18 cellular contexts compared by ENCODE assay signal in genomic region chr14:99203080-99203479, GRCh38.
DNase-seq lines count a peak whose midpoint lies in the region; ATAC-seq and TF ChIP-seq lines count a peak whose summit lies in the region.
"Had no signal": no experiment of that assay in that cellular context is flagged by ENCODE, and none has a peak within 500 bp of the region (broad histone marks: within the 10 kb centered on the region; RNA-seq: fewer than 3 reads in every experiment).

No MANE protein-coding gene starts in this region.

- no peak overlapping the region for H3K4me2 ChIP-seq in H9 (ENCODE audit: insufficient read depth, insufficient read length, low read length)
- H3K4me2 ChIP-seq in neural progenitor cell: no peak overlapping the region
- H3K4me2 ChIP-seq: hepatocyte, KMS-11 had no signal

- H3K4me3 ChIP-seq in neural progenitor cell: no peak overlapping the region
- no peak overlapping the region for H3K4me3 ChIP-seq in esophagus muscularis mucosa
- H3K4me3 ChIP-seq: hepatocyte, upper lobe of left lung had no signal

- H3F3A ChIP-seq in neural progenitor cell (ENCODE audit: low read depth): no peaks in the 10 kb centered on the region

- no peak overlapping the region for H3K14ac ChIP-seq in H9 (ENCODE audit: insufficient read depth, low read length)

- H3K79me1 ChIP-seq in H9 (ENCODE audit: insufficient read depth, low read depth, low read length, poor library complexity, severe bottlenecking): no peaks in the 10 kb centered on the region

- no CpG with 5 or more reads among the region's 6 CpGs for WGBS in H9 (ENCODE audit: extremely low coverage, insufficient read length, low lambda C conversion rate)
- WGBS in esophagus muscularis mucosa: 88% methylated on average over 4 of the region's 6 CpGs

- no peak overlapping the region for H2BK15ac ChIP-seq in H9 (ENCODE audit: low read depth, low read length)

- H3K27me3 Mint-ChIP-seq in activated CD8-positive, alpha-beta memory T cell treated with anti-CD3 and anti-CD28 coated beads, Interleukin-2, amount 10 ng/mL, durations not matched to agents 7 days and 5 days: no peaks in the 10 kb centered on the region
- H3K27me3 Mint-ChIP-seq in H9 (ENCODE audit: low read depth): no peaks in the 10 kb centered on the region
- H3K27me3 Mint-ChIP-seq in brain: peaks cover 16% of the 10 kb centered on the region
- H3K27me3 Mint-ChIP-seq in neural progenitor cell (ENCODE audit: insufficient read depth, low read depth): peaks cover 9% of the 10 kb centered on the region
- H3K27me3 Mint-ChIP-seq: memory B cell had no signal

- H3T11ph ChIP-seq in H9 (ENCODE audit: low read length): no peak overlapping the region

- no peak overlapping the region for H2BK20ac ChIP-seq in H9 (ENCODE audit: low read depth, low read length, poor library complexity, severe bottlenecking)

- no peak overlapping the region for H3K27ac ChIP-seq in H9 (ENCODE audit: insufficient read length, low read depth, low read length)
- H3K27ac ChIP-seq in neural progenitor cell: no peak overlapping the region
- H3K27ac ChIP-seq in esophagus muscularis mucosa (replicated peaks in 1 of 4): no peak overlapping the region
- H3K27ac ChIP-seq: C4-2B, hepatocyte, KMS-11, upper lobe of left lung had no signal

- no peak overlapping the region for H3K4ac ChIP-seq in H9 (ENCODE audit: low read depth, low read length)

- H3K9ac ChIP-seq in H9 (ENCODE audit: extremely low read depth, insufficient read length, low read length): no peak overlapping the region
- H3K9ac ChIP-seq in neural progenitor cell: no peak overlapping the region
- H3K9ac ChIP-seq: KMS-11 had no signal

- H3K27me3 ChIP-seq in H9 (ENCODE audit: insufficient read depth, low read length) (no peaks in the 10 kb centered on the region), neural progenitor cell (no peaks in the 10 kb centered on the region), esophagus muscularis mucosa (peaks cover 0 to 5% (median 0%) of the 10 kb centered on the region in 4 donors)
- H3K27me3 ChIP-seq: hepatocyte, upper lobe of left lung had no signal

- ATAC-seq in activated CD8-positive, alpha-beta memory T cell treated with anti-CD3 and anti-CD28 coated beads, Interleukin-2, amount 10 ng/mL, durations not matched to agents 7 days and 5 days: no peak
- no peak for ATAC-seq in GM21723 (IDR thresholded peaks at IDR 0.05; ENCODE audit: unreplicated experiment)

- peaks cover 92% of the 10 kb centered on the region for H3K4me1 Mint-ChIP-seq in activated CD8-positive, alpha-beta memory T cell treated with anti-CD3 and anti-CD28 coated beads, Interleukin-2, amount 10 ng/mL, durations not matched to agents 7 days and 5 days
- peaks cover 15 to 20% of the 10 kb centered on the region in 2 experiments; a peak in 3 of 4 replicates for H3K4me1 Mint-ChIP-seq in H9
- H3K4me1 Mint-ChIP-seq in brain: peaks cover 62% of the 10 kb centered on the region
- peaks cover 38% of the 10 kb centered on the region for H3K4me1 Mint-ChIP-seq in neural progenitor cell
- H3K4me1 Mint-ChIP-seq: memory B cell had no signal

- no peaks in the 10 kb centered on the region for H3K4me1 ChIP-seq in H9 (ENCODE audit: insufficient read depth, low read length)
- peaks cover 7% of the 10 kb centered on the region for H3K4me1 ChIP-seq in neural progenitor cell
- no peaks in the 10 kb centered on the region for H3K4me1 ChIP-seq in esophagus muscularis mucosa
- H3K4me1 ChIP-seq: upper lobe of left lung had no signal

- H3K9me3 ChIP-seq in H9 (ENCODE audit: control insufficient read depth, low read depth, low read length) (no peaks in the 10 kb centered on the region), neural progenitor cell (ENCODE audit: low read depth) (no peaks in the 10 kb centered on the region), esophagus muscularis mucosa (no peaks in the 10 kb centered on the region)
- H3K9me3 ChIP-seq: upper lobe of left lung had no signal

- peaks cover 36% of the 10 kb centered on the region for H3K36me3 Mint-ChIP-seq in activated CD8-positive, alpha-beta memory T cell treated with anti-CD3 and anti-CD28 coated beads, Interleukin-2, amount 10 ng/mL, durations not matched to agents 7 days and 5 days
- H3K36me3 Mint-ChIP-seq in H9 (ENCODE audit: insufficient read depth in 1 of 3, low read depth in 3 of 3) (no peaks in the 10 kb centered on the region; a peak in 2 of 7 replicates), brain (peaks cover 36% of the 10 kb centered on the region), neural progenitor cell (no peaks in the 10 kb centered on the region)
- H3K36me3 Mint-ChIP-seq: memory B cell had no signal

- TF ChIP-seq POLR2A in esophagus muscularis mucosa (IDR thresholded peaks at IDR 0.05; ENCODE audit: low read depth): no peak

- no peak overlapping the region for H3K4me3 Mint-ChIP-seq in activated CD8-positive, alpha-beta memory T cell treated with anti-CD3 and anti-CD28 coated beads, Interleukin-2, amount 10 ng/mL, durations not matched to agents 7 days and 5 days
- H3K4me3 Mint-ChIP-seq in H9: no peak overlapping the region; a peak in 1 of 5 replicates
- no peak overlapping the region for H3K4me3 Mint-ChIP-seq in brain
- peak overlapping the region; percentile 43 for H3K4me3 Mint-ChIP-seq in neural progenitor cell
- H3K4me3 Mint-ChIP-seq: memory B cell had no signal

- no peaks in the 10 kb centered on the region for H3K23me2 ChIP-seq in H9 (ENCODE audit: insufficient read length, low read depth, low read length, poor library complexity, severe bottlenecking)

- CTCF ChIA-PET in activated CD8-positive, alpha-beta memory T cell treated with anti-CD3 and anti-CD28 coated beads, Interleukin-2, amount 10 ng/mL, durations not matched to agents 7 days and 5 days (lab: Charles Lee): interaction anchor here (0.8 to 4.3 kb wide), 3 partner anchors 15 to 63 kb away, joined by 3 to 17 read pairs (median 3); no protein-coding TSS in a partner anchor

- no peaks in the 10 kb centered on the region for H3K36me3 ChIP-seq in neural progenitor cell
- no peaks in the 10 kb centered on the region for H3K36me3 ChIP-seq in esophagus muscularis mucosa
- H3K36me3 ChIP-seq: upper lobe of left lung had no signal

- no peaks in the 10 kb centered on the region for H4K20me1 ChIP-seq in H9 (ENCODE audit: control insufficient read depth, insufficient read depth, insufficient read length)
- no peaks in the 10 kb centered on the region for H4K20me1 ChIP-seq in neural progenitor cell (ENCODE audit: low read depth)

- no peak overlapping the region for H4K8ac ChIP-seq in H9 (replicated peaks; ENCODE audit: insufficient read length, low read depth, low read length)

- TF ChIP-seq CTCF in H9 (conservative IDR thresholded peaks at IDR 0.05) (peak; percentile 19; the same call in 1 of the 3 replicates), brain (conservative IDR thresholded peaks at IDR 0.05) (no peak), neural progenitor cell (IDR thresholded peaks at IDR 0.05) (no peak), esophagus muscularis mucosa (IDR thresholded peaks at IDR 0.05) (no peak)

- H2AK5ac ChIP-seq in H9 (ENCODE audit: insufficient read length, low read length): no peak overlapping the region

- H4K5ac ChIP-seq in H9 (ENCODE audit: insufficient read length, low read depth, low read length): no peak overlapping the region

- H3K56ac ChIP-seq in H9 (ENCODE audit: insufficient read length, low read depth, low read length): no peak overlapping the region

- no peak overlapping the region for H2AFZ ChIP-seq in H9 (ENCODE audit: low read length)
- no peak overlapping the region for H2AFZ ChIP-seq in neural progenitor cell (replicated peaks)
- H2AFZ ChIP-seq: hepatocyte had no signal

- intact Hi-C loops in esophagus muscularis mucosa (cut with DNase I): no loop called here

- no peak overlapping the region for H2BK5ac ChIP-seq in H9 (ENCODE audit: insufficient read length, low read length)

- H4K91ac ChIP-seq in H9 (ENCODE audit: insufficient read length, low read depth, low read length): no peak overlapping the region

- H3K18ac ChIP-seq in H9 (ENCODE audit: insufficient read length, low read depth, low read length): no peak overlapping the region

- no peaks in the 10 kb centered on the region for H3K9me3 Mint-ChIP-seq in activated CD8-positive, alpha-beta memory T cell treated with anti-CD3 and anti-CD28 coated beads, Interleukin-2, amount 10 ng/mL, durations not matched to agents 7 days and 5 days (ENCODE audit: low read depth)
- H3K9me3 Mint-ChIP-seq in H9 (no peaks in the 10 kb centered on the region), brain (peaks cover 0 to 13% (median 0%) of the 10 kb centered on the region in 5 experiments), neural progenitor cell (no peaks in the 10 kb centered on the region)
- H3K9me3 Mint-ChIP-seq: memory B cell had no signal

- no peak for DNase-seq in activated CD8-positive, alpha-beta memory T cell treated with anti-CD3 and anti-CD28 coated beads, Interleukin-2, amount 10 ng/mL, durations not matched to agents 7 days and 5 days
- DNase-seq in activated CD8-positive, alpha-beta memory T cell treated with anti-CD3 and anti-CD28 coated beads for 24 hours: no peak
- DNase-seq in H9 (no peak), neural progenitor cell (ENCODE audit: low spot score) (no peak), esophagus muscularis mucosa (ENCODE audit: extremely low spot score) (no peak), GOT3 (lab: John Stamatoyannopoulos, UW) (no peak)
- DNase-seq: aorta, kidney, NCI-H1048, NCI-H2081 treated with DMSO at 0.1 percent for 48 hours, NCI-H510A treated with DMSO at 0.1 percent for 48 hours, upper lobe of left lung had no signal

- H2BK120ac ChIP-seq in H9 (ENCODE audit: low read depth, low read length, poor library complexity, severe bottlenecking): no peak overlapping the region

- no peaks in the 10 kb centered on the region for H3K79me2 ChIP-seq in H9 (ENCODE audit: insufficient read depth, low read length)
- H3K79me2 ChIP-seq in neural progenitor cell (ENCODE audit: low read depth): no peaks in the 10 kb centered on the region
- H3K79me2 ChIP-seq: hepatocyte had no signal

- H2BK12ac ChIP-seq in H9 (ENCODE audit: insufficient read length, low read depth, low read length): no peak overlapping the region

- no peak overlapping the region for H3K23ac ChIP-seq in H9 (ENCODE audit: insufficient read length, low read depth, low read length)

- peak overlapping the region; percentile 69 for H3K27ac Mint-ChIP-seq in activated CD8-positive, alpha-beta memory T cell treated with anti-CD3 and anti-CD28 coated beads, Interleukin-2, amount 10 ng/mL, durations not matched to agents 7 days and 5 days
- H3K27ac Mint-ChIP-seq in H9 (no peak overlapping the region), brain (peak overlapping the region in 3 of 5 experiments; percentile 60 to 79 (median 68)), neural progenitor cell (peak overlapping the region; percentile 94)
- H3K27ac Mint-ChIP-seq: memory B cell had no signal

- TF ChIP-seq EP300 in esophagus muscularis mucosa (IDR thresholded peaks at IDR 0.05): no peak

Comparison
In these comparisons a context has a peak if more than half of its experiments do, and no peak if none do; other contexts are left out.
1. H3K27ac Mint-ChIP-seq: peak in activated CD8-positive, alpha-beta memory T cell treated with anti-CD3 and anti-CD28 coated beads, Interleukin-2, amount 10 ng/mL, durations not matched to agents 7 days and 5 days (single experiment), brain (3 of 5) and neural progenitor cell (single experiment); none in H9 (0 of 3).